ENCODE assay signal across 26 cellular contexts in the genomic region with DNA sequence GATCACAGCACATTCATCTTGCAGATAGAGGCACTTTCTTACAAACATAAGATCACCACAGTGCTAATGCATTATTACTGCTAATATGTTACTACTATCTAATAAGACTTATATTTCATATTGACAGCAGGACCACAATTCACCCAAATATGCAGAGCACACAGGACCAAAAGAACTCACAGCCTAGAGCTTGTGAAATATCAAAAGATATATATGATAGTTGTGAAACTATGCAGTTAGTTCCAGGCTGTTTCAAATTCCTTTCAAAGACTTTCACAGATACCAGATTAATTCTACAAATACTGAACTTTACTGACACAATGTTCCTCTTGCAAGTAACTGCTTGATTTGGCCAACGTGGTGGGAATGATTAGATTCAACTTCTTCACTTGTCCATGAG. TPM values are rescaled to one million over a fixed set of nuclear protein-coding genes. Genes with fewer than 3 reads are reported as not detected.
"Had no signal": no experiment of that assay in that cellular context is flagged by ENCODE, and none has a peak within 500 bp of the region (broad histone marks: within the 10 kb centered on the region; RNA-seq: fewer than 3 reads in every experiment).

No MANE protein-coding gene starts in this region.

- H3K36me3 Mint-ChIP-seq: neural progenitor cell; stimulated activated effector memory CD8-positive, alpha-beta T cell treated with anti-CD3 and anti-CD28 coated beads, Interleukin-12 subunit alpha, Interleukin-12 subunit beta, amount 100 ng/mL, for 72 hours had no signal

- H3K4me3 Mint-ChIP-seq: neural progenitor cell; stimulated activated effector memory CD8-positive, alpha-beta T cell treated with anti-CD3 and anti-CD28 coated beads, Interleukin-12 subunit alpha, Interleukin-12 subunit beta, amount 100 ng/mL, for 72 hours; stimulated activated naive B cell treated with anti-CD40 and anti-IgM and Interleukin-4, amounts not matched to agents 10 μg/mL and 1 μg/mL and 100 μg/mL, for 72 hours; stimulated activated naive CD8-positive, alpha-beta T cell treated with anti-CD3 and anti-CD28 coated beads, Interleukin-15, Interleukin-2, amounts not matched to agents 100 ng/mL and 50 ng/mL, for 24 hours had no signal

- H3K4me1 ChIP-seq: parathyroid adenoma, psoas muscle, right lobe of liver, stomach, thyroid gland, tibial nerve, upper lobe of left lung, vagina had no signal

- H3K36me3 ChIP-seq: neural progenitor cell, ovary, right lobe of liver, sigmoid colon, stomach, thoracic aorta, thyroid gland, tibial nerve, upper lobe of left lung, vagina had no signal

- H3K27me3 ChIP-seq: neural progenitor cell, ovary, right lobe of liver, sigmoid colon, thyroid gland, tibial nerve, upper lobe of left lung, vagina had no signal

- H3K27ac ChIP-seq: neural progenitor cell, ovary, parathyroid adenoma, psoas muscle, right lobe of liver, sigmoid colon, stomach, thoracic aorta, thyroid gland, tibial nerve, upper lobe of left lung, vagina had no signal

- H3K4me1 Mint-ChIP-seq: stimulated activated effector memory CD8-positive, alpha-beta T cell treated with anti-CD3 and anti-CD28 coated beads, Interleukin-12 subunit alpha, Interleukin-12 subunit beta, amount 100 ng/mL, for 72 hours; stimulated activated naive B cell treated with anti-CD40 and anti-IgM and Interleukin-4, amounts not matched to agents 10 μg/mL and 1 μg/mL and 100 μg/mL, for 72 hours had no signal

- H3K27ac Mint-ChIP-seq: neural progenitor cell; progenitor cell of endocrine pancreas; stimulated activated effector memory CD8-positive, alpha-beta T cell treated with anti-CD3 and anti-CD28 coated beads, Interleukin-12 subunit alpha, Interleukin-12 subunit beta, amount 100 ng/mL, for 72 hours; stimulated activated naive B cell treated with anti-CD40 and anti-IgM and Interleukin-4, amounts not matched to agents 10 μg/mL and 1 μg/mL and 100 μg/mL, for 72 hours; stimulated activated naive CD8-positive, alpha-beta T cell treated with anti-CD3 and anti-CD28 coated beads, Interleukin-15, Interleukin-2, amounts not matched to agents 100 ng/mL and 50 ng/mL, for 24 hours had no signal

- H3K9me3 ChIP-seq: ovary, psoas muscle, right lobe of liver, sigmoid colon, stomach, thoracic aorta, thyroid gland, tibial nerve, upper lobe of left lung, vagina had no signal

- H2AFZ ChIP-seq: neural progenitor cell, parathyroid adenoma had no signal

- DNase-seq: occipital lobe; ovary; posterior cingulate gyrus; psoas muscle; right cardiac atrium; right lobe of liver; sigmoid colon; small intestine; stimulated activated CD4-positive, alpha-beta T cell treated with anti-CD3 and anti-CD28 coated beads, Interleukin-15, amount 100 ng/mL, for 24 hours; stimulated activated CD4-positive, alpha-beta T cell treated with anti-CD3 and anti-CD28 coated beads, Interleukin-2, amount 100 ng/mL, for 24 hours; stimulated activated CD4-positive, alpha-beta T cell treated with anti-CD3 and anti-CD28 coated beads, Interleukin-2, amount 100 ng/mL, for 48 hours; stimulated activated CD4-positive, alpha-beta T cell treated with anti-CD3 and anti-CD28 coated beads, Interleukin-4, amount 100 ng/mL, for 24 hours; stimulated activated naive B cell treated with anti-CD40 and anti-IgM and Interleukin-4, amounts not matched to agents 10 μg/mL and 1 μg/mL and 100 μg/mL, for 72 hours; stimulated activated naive CD4-positive, alpha-beta T cell treated with Interleukin-2 at 50 U/mL for 16 hours; stomach; thyroid gland; upper lobe of left lung had no signal

- H3K9ac ChIP-seq: neural progenitor cell, parathyroid adenoma had no signal

- H3K4me3 ChIP-seq: neural progenitor cell, ovary, psoas muscle, right lobe of liver, sigmoid colon, stomach, thoracic aorta, thyroid gland, tibial nerve, upper lobe of left lung, vagina had no signal

- ATAC-seq: psoas muscle; right cardiac atrium; right lobe of liver; stimulated activated effector memory CD8-positive, alpha-beta T cell treated with anti-CD3 and anti-CD28 coated beads, Interleukin-12 subunit alpha, Interleukin-12 subunit beta, amount 100 ng/mL, for 72 hours; stimulated activated naive B cell treated with anti-CD40 and anti-IgM and Interleukin-4, amounts not matched to agents 10 μg/mL and 1 μg/mL and 100 μg/mL, for 72 hours had no signal

- H3K27me3 Mint-ChIP-seq: stimulated activated naive B cell treated with anti-CD40 and anti-IgM and Interleukin-4, amounts not matched to agents 10 μg/mL and 1 μg/mL and 100 μg/mL, for 72 hours; stimulated activated naive CD8-positive, alpha-beta T cell treated with anti-CD3 and anti-CD28 coated beads, Interleukin-15, Interleukin-2, amounts not matched to agents 100 ng/mL and 50 ng/mL, for 24 hours had no signal

- H3K9me3 Mint-ChIP-seq: nephron; neural progenitor cell; stimulated activated effector memory CD8-positive, alpha-beta T cell treated with anti-CD3 and anti-CD28 coated beads, Interleukin-12 subunit alpha, Interleukin-12 subunit beta, amount 100 ng/mL, for 72 hours; stimulated activated naive B cell treated with anti-CD40 and anti-IgM and Interleukin-4, amounts not matched to agents 10 μg/mL and 1 μg/mL and 100 μg/mL, for 72 hours; stimulated activated naive CD8-positive, alpha-beta T cell treated with anti-CD3 and anti-CD28 coated beads, Interleukin-15, Interleukin-2, amounts not matched to agents 100 ng/mL and 50 ng/mL, for 24 hours had no signal

RNA-seq across cellular contexts. Expression of a gene that starts 23.0 kb away (rescaled TPM):
- total RNA-seq: vagina had no signal
